Comparison of ENCODE assay signal across 31 cellular contexts in the genomic region with DNA sequence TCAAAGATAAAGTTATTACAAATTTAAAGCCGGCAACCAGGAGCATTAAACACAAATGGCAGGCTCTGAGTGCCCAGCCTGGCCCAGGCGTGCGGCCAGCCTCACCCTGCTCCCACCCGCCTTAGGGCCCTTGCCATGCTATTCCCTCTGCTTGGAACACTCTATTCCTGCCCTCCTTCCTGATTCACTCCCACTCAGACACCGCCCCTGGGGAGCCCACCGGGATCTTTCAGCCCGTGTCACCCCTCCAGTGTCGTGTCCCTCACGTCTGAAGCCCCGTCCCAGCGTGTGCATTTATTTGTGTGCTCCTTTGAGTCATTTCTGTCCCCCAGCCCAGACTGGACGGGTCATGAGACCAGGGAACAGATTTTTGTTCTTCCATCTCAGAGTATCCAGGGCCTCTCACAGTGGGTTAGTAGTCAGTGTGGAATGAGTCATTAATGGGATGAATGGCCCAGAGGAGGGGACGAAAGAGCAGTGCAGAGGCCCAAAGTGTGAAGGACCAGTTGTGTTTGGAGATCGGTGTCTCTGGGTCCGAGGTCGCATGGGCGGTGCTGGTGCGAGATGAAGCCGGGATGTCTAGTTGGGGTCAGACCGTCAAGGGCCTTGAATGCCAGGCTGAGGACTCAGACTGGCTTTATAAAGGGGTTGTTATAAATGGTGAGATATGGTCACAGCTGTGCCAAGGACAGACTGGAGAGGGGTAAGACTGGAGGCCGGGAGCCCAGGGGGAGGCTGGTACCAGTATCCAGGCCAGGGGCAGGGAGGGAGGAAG. TPM values are rescaled to one million over a fixed set of nuclear protein-coding genes. Genes with fewer than 3 reads are reported as not detected.
DNase-seq lines count a peak whose midpoint lies in the region; ATAC-seq, FAIRE-seq and TF ChIP-seq lines count a peak whose summit lies in the region.
"Had no signal": no experiment of that assay in that cellular context is flagged by ENCODE, and none has a peak within 500 bp of the region (broad histone marks: within the 10 kb centered on the region; RNA-seq: fewer than 3 reads in every experiment).

No MANE protein-coding gene starts in this region.

- intact Hi-C loops in activated CD4-positive, alpha-beta memory T cell treated with anti-CD3 and anti-CD28 coated beads for 36 hours (cut with micrococcal nuclease), result no loop called here

- TF ChIP-seq POLR2A in H54 (IDR thresholded peaks at IDR 0.05; ENCODE audit: low read depth, low read length), result no peak

- no peak for FAIRE-seq in H54 (lab: Jason Lieb, UNC)
- FAIRE-seq: A549, endothelial cell of umbilical vein, HTR-8/SVneo had no signal

- no peak overlapping the region for H3K4me2 ChIP-seq in MM.1S (ENCODE audit: low read depth, low read length)
- H3K4me2 ChIP-seq: A549 had no signal

- no peaks in the 10 kb centered on the region for H3K4me1 ChIP-seq in MM.1S (ENCODE audit: low read length)
- H3K4me1 ChIP-seq: A549, gastrocnemius medialis, lower lobe of right lung, tibial artery had no signal

- H3K4me3 ChIP-seq in MM.1S (ENCODE audit: low read length), result no peak overlapping the region
- H3K4me3 ChIP-seq: A549, gastrocnemius medialis, lower lobe of right lung, MG63, mucosa of descending colon, tibial artery had no signal

- H3K4me3 Mint-ChIP-seq in nephron progenitor cell, result no peak overlapping the region
- H3K4me3 Mint-ChIP-seq in stimulated activated memory B cell treated with anti-CD40 and anti-IgM and Interleukin-4, amounts not matched to agents 10 μg/mL and 1 μg/mL and 100 μg/mL, for 72 hours, result no peak overlapping the region
- no peak overlapping the region for H3K4me3 Mint-ChIP-seq in activated CD4-positive, alpha-beta memory T cell treated with anti-CD3 and anti-CD28 coated beads for 36 hours
- H3K4me3 Mint-ChIP-seq: activated CD8-positive, alpha-beta T cell treated with anti-CD3 and anti-CD28 coated beads, Interleukin-2, amount 10 ng/mL, durations not matched to agents 7 days and 5 days; nephron; T-helper 2 cell treated with Interferon-gamma antibody and Interleukin-4, amounts not matched to agents 5 μg/mL and 100 μg/mL, for 36 hours had no signal

- H3K4me1 Mint-ChIP-seq in nephron progenitor cell, result peaks cover 62% of the 10 kb centered on the region
- H3K4me1 Mint-ChIP-seq in stimulated activated memory B cell treated with anti-CD40 and anti-IgM and Interleukin-4, amounts not matched to agents 10 μg/mL and 1 μg/mL and 100 μg/mL, for 72 hours, result no peaks in the 10 kb centered on the region
- no peaks in the 10 kb centered on the region for H3K4me1 Mint-ChIP-seq in activated CD4-positive, alpha-beta memory T cell treated with anti-CD3 and anti-CD28 coated beads for 36 hours (ENCODE audit: low read depth)

- POLR2A ChIA-PET in activated CD4-positive, alpha-beta memory T cell treated with anti-CD3 and anti-CD28 coated beads for 36 hours (lab: Charles Lee), result no interaction called here

- peaks cover 21% of the 10 kb centered on the region for H3K27me3 ChIP-seq in MM.1S (replicated peaks; ENCODE audit: insufficient read depth, low read length)
- H3K27me3 ChIP-seq: MG63, tibial artery had no signal

- H3K27ac ChIP-seq in MM.1S (ENCODE audit: low read length), result no peak overlapping the region
- H3K27ac ChIP-seq: A549, gastrocnemius medialis, lower lobe of right lung, tibial artery had no signal

- H4K20me1 ChIP-seq in MM.1S (ENCODE audit: insufficient read depth, low read length), result no peaks in the 10 kb centered on the region

- CTCF ChIA-PET in activated CD4-positive, alpha-beta memory T cell treated with anti-CD3 and anti-CD28 coated beads for 36 hours (lab: Charles Lee), result no interaction called here

- H3K9me3 ChIP-seq in MM.1S (replicated peaks; ENCODE audit: insufficient read depth, low read length), result no peaks in the 10 kb centered on the region
- H3K9me3 ChIP-seq: A549, gastrocnemius medialis, lower lobe of right lung, MG63, mucosa of descending colon, tibial artery had no signal

- H3K36me3 Mint-ChIP-seq in nephron progenitor cell (ENCODE audit: low read depth), result no peaks in the 10 kb centered on the region
- no peaks in the 10 kb centered on the region for H3K36me3 Mint-ChIP-seq in stimulated activated memory B cell treated with anti-CD40 and anti-IgM and Interleukin-4, amounts not matched to agents 10 μg/mL and 1 μg/mL and 100 μg/mL, for 72 hours
- no peaks in the 10 kb centered on the region for H3K36me3 Mint-ChIP-seq in activated CD4-positive, alpha-beta memory T cell treated with anti-CD3 and anti-CD28 coated beads for 36 hours

- no peaks in the 10 kb centered on the region for H3K9me2 ChIP-seq in MM.1S (replicated peaks; ENCODE audit: insufficient read depth, low read length)

- no peaks in the 10 kb centered on the region for H3K9me3 Mint-ChIP-seq in nephron progenitor cell
- H3K9me3 Mint-ChIP-seq in stimulated activated memory B cell treated with anti-CD40 and anti-IgM and Interleukin-4, amounts not matched to agents 10 μg/mL and 1 μg/mL and 100 μg/mL, for 72 hours, result no peaks in the 10 kb centered on the region
- H3K9me3 Mint-ChIP-seq in activated CD4-positive, alpha-beta memory T cell treated with anti-CD3 and anti-CD28 coated beads for 36 hours, result no peaks in the 10 kb centered on the region
- H3K9me3 Mint-ChIP-seq: activated T-helper 2 cell treated with anti-CD3 and anti-CD28 coated beads, Interferon-gamma antibody, Interleukin-2, Interleukin-4, amounts not matched to agents 10 μg/mL and 5 μg/mL and 100 μg/mL, durations not matched to agents 14 hours and 24 hours and 36 hours; nephron; T-helper 2 cell treated with Interferon-gamma antibody and Interleukin-4, amounts not matched to agents 5 μg/mL and 100 μg/mL, for 36 hours had no signal

- no peak overlapping the region for H3K9ac ChIP-seq in MM.1S (ENCODE audit: low read length)

- peak; percentile 39 for DNase-seq in AG08395 (ENCODE audit: low spot score)
- peak; percentile 53 for DNase-seq in H54 (ENCODE audit: insufficient read length, low spot score)
- peak; percentile 17 for DNase-seq in amniotic epithelial cell (ENCODE audit: low read depth)
- DNase-seq in nephron progenitor cell, result no peak
- no peak for DNase-seq in nucleus accumbens (lab: John Stamatoyannopoulos, UW)
- no peak for DNase-seq in MM.1S
- DNase-seq in activated CD4-positive, alpha-beta memory T cell treated with anti-CD3 and anti-CD28 coated beads for 36 hours, result no peak
- DNase-seq: activated CD4-positive, alpha-beta T cell treated with anti-CD3 and anti-CD28 coated beads for 1 hour; activated CD8-positive, alpha-beta T cell treated with anti-CD3 and anti-CD28 coated beads, Interleukin-2, amount 10 ng/mL, durations not matched to agents 7 days and 5 days; activated naive CD4-positive, alpha-beta T cell treated with anti-CD3 and anti-CD28 coated beads, Interleukin-2, amount 50 U/mL, for 16 hours; amniotic stem cell; gastrocnemius medialis; GDM1; KG1; lower lobe of right lung; MG63; mucosa of descending colon; NCI-H2029 treated with DMSO at 0.1 percent for 48 hours; NCI-H2227 treated with DMSO at 0.1 percent for 48 hours; NCI-H526 treated with DMSO at 0.1 percent for 48 hours; SHP77 treated with DMSO at 0.1 percent for 48 hours; stimulated activated CD4-positive, alpha-beta T cell treated with anti-CD3 and anti-CD28 coated beads, Interleukin-4, amount 100 ng/mL, for 24 hours; tibial artery had no signal

- peak overlapping the region; percentile 5 for H3K27ac Mint-ChIP-seq in nephron progenitor cell
- no peak overlapping the region for H3K27ac Mint-ChIP-seq in stimulated activated memory B cell treated with anti-CD40 and anti-IgM and Interleukin-4, amounts not matched to agents 10 μg/mL and 1 μg/mL and 100 μg/mL, for 72 hours
- H3K27ac Mint-ChIP-seq in activated CD4-positive, alpha-beta memory T cell treated with anti-CD3 and anti-CD28 coated beads for 36 hours, result no peak overlapping the region
- H3K27ac Mint-ChIP-seq: activated CD8-positive, alpha-beta T cell treated with anti-CD3 and anti-CD28 coated beads, Interleukin-2, amount 10 ng/mL, durations not matched to agents 7 days and 5 days; activated T-helper 2 cell treated with anti-CD3 and anti-CD28 coated beads, Interferon-gamma antibody, Interleukin-2, Interleukin-4, amounts not matched to agents 10 μg/mL and 5 μg/mL and 100 μg/mL, durations not matched to agents 14 hours and 24 hours and 36 hours; T-helper 2 cell treated with Interferon-gamma antibody and Interleukin-4, amounts not matched to agents 5 μg/mL and 100 μg/mL, for 36 hours had no signal

- H3K79me2 ChIP-seq in MM.1S (ENCODE audit: low read length), result no peaks in the 10 kb centered on the region

- no peak overlapping the region for H2AFZ ChIP-seq in MM.1S (ENCODE audit: low read length)

- no peaks in the 10 kb centered on the region for H3K36me3 ChIP-seq in MM.1S (replicated peaks; ENCODE audit: insufficient read depth, low read length)
- H3K36me3 ChIP-seq: gastrocnemius medialis, lower lobe of right lung, MG63, tibial artery had no signal

- no peaks in the 10 kb centered on the region for H3F3A ChIP-seq in MM.1S (ENCODE audit: insufficient read depth, low read length)

- peaks cover 18% of the 10 kb centered on the region for H3K27me3 Mint-ChIP-seq in nephron progenitor cell (ENCODE audit: low read depth, poor library complexity)
- H3K27me3 Mint-ChIP-seq in stimulated activated memory B cell treated with anti-CD40 and anti-IgM and Interleukin-4, amounts not matched to agents 10 μg/mL and 1 μg/mL and 100 μg/mL, for 72 hours, result peaks cover 51% of the 10 kb centered on the region
- no peaks in the 10 kb centered on the region for H3K27me3 Mint-ChIP-seq in activated CD4-positive, alpha-beta memory T cell treated with anti-CD3 and anti-CD28 coated beads for 36 hours

- no peak for ATAC-seq in stimulated activated memory B cell treated with anti-CD40 and anti-IgM and Interleukin-4, amounts not matched to agents 10 μg/mL and 1 μg/mL and 100 μg/mL, for 72 hours
- ATAC-seq: A549; activated CD8-positive, alpha-beta T cell treated with anti-CD3 and anti-CD28 coated beads, Interleukin-2, amount 10 ng/mL, durations not matched to agents 7 days and 5 days; gastrocnemius medialis; lower lobe of right lung; mucosa of descending colon; sciatic nerve had no signal

- TF ChIP-seq CTCF in nephron progenitor cell (IDR thresholded peaks at IDR 0.05), result no peak
- TF ChIP-seq CTCF in MM.1S (IDR thresholded peaks at IDR 0.05; ENCODE audit: low read length), result no peak

RNA-seq across cellular contexts. Expression of a gene that starts 58.9 kb away (rescaled TPM):
- total RNA-seq in activated CD4-positive, alpha-beta memory T cell treated with anti-CD3 and anti-CD28 coated beads for 36 hours, result 10 to 100 TPM; 44.0 to 45.1 TPM

Comparison
In these comparisons a context has a peak if more than half of its experiments do, and no peak if none do; other contexts are left out.
1. DNase-seq: peak in AG08395 (single experiment), H54 (single experiment) and amniotic epithelial cell (single experiment); none in nephron progenitor cell (single experiment), nucleus accumbens (0 of 56), MM.1S (single experiment) and activated CD4-positive, alpha-beta memory T cell treated with anti-CD3 and anti-CD28 coated beads for 36 hours (single experiment).